17 cellular contexts compared by ENCODE assay signal in genomic region chrX:39327255-39327654, GRCh38.
DNase-seq lines count a peak whose midpoint lies in the region; ATAC-seq, FAIRE-seq and TF ChIP-seq lines count a peak whose summit lies in the region.
"Had no signal": no experiment of that assay in that cellular context is flagged by ENCODE, and none has a peak within 500 bp of the region (broad histone marks: within the 10 kb centered on the region; RNA-seq: fewer than 3 reads in every experiment).

No MANE protein-coding gene starts in this region.

- POLR2A ChIA-PET in activated CD4-positive, alpha-beta memory T cell treated with anti-CD3 and anti-CD28 coated beads, Interleukin-2, amount 10 ng/mL, durations not matched to agents 7 days and 5 days (lab: Charles Lee) = interaction anchor here (0.8 to 1.2 kb wide), 3 partner anchors 9 to 18 kb away, joined by 3 to 4 read pairs (median 3); no protein-coding TSS in a partner anchor
- POLR2A ChIA-PET in H1 (lab: Charles Lee; ENCODE audit: partially characterized antibody) = no interaction called here

- H3K79me1 ChIP-seq in H1 (ENCODE audit: low read depth, low read length) = no peaks in the 10 kb centered on the region

- WGBS in H1 (ENCODE audit: extremely low coverage in 1 of 2, insufficient coverage in 1 of 2, insufficient read length in 1 of 2, insufficient replicate concordance in 2 of 2, low coverage in 1 of 2, low lambda C conversion rate in 2 of 2, missing lambda C conversion rate in 1 of 2), 2 experiments = 64% methylated on average over 4 of the region's 7 CpGs; no CpG with 5 or more reads in 1 of the 2 experiments

- no peak overlapping the region for H3K14ac ChIP-seq in H1 (ENCODE audit: insufficient read length)

- no peak overlapping the region for H2BK12ac ChIP-seq in H1 (ENCODE audit: low read depth, low read length)

- no peak for FAIRE-seq in H1 (lab: Jason Lieb, UNC)

- peaks cover 30% of the 10 kb centered on the region for H3K4me1 Mint-ChIP-seq in activated naive CD4-positive, alpha-beta T cell treated with anti-CD3 and anti-CD28 coated beads, Interleukin-2, amount 10 ng/mL, durations not matched to agents 7 days and 5 days
- peaks cover 46% of the 10 kb centered on the region for H3K4me1 Mint-ChIP-seq in activated CD4-positive, alpha-beta memory T cell treated with anti-CD3 and anti-CD28 coated beads, Interleukin-2, amount 10 ng/mL, durations not matched to agents 7 days and 5 days
- peaks cover 65% of the 10 kb centered on the region for H3K4me1 Mint-ChIP-seq in stimulated activated naive CD8-positive, alpha-beta T cell treated with anti-CD3 and anti-CD28 coated beads, Interleukin-15, amount 100 ng/mL, for 72 hours
- H3K4me1 Mint-ChIP-seq: neural crest cell had no signal

- 0 out of 2 replicates have a peak overlapping the region, but pooled peaks have one; percentile 14 for H4K8ac ChIP-seq in H1 (ENCODE audit: extremely low read depth, insufficient read depth, low read length)

- H3K23me2 ChIP-seq in H1 (ENCODE audit: low read depth, low read length) = no peaks in the 10 kb centered on the region

- no peak overlapping the region for H2AFZ ChIP-seq in H1 (ENCODE audit: low read length)

- H3K4me3 ChIP-seq in H1 (ENCODE audit: extremely low read depth in 1 of 4, insufficient read depth in 2 of 4, low read depth in 3 of 4, low read length in 4 of 4) = no peak overlapping the region
- H3K4me3 ChIP-seq: right lobe of liver, SJCRH30 had no signal

- no peaks in the 10 kb centered on the region for H3K79me2 ChIP-seq in H1 (ENCODE audit: control insufficient read depth in 1 of 2, insufficient read depth in 2 of 2, low read length in 2 of 2)

- no peak overlapping the region for H3K27ac Mint-ChIP-seq in activated naive CD4-positive, alpha-beta T cell treated with anti-CD3 and anti-CD28 coated beads, Interleukin-2, amount 10 ng/mL, durations not matched to agents 7 days and 5 days
- H3K27ac Mint-ChIP-seq in activated CD4-positive, alpha-beta memory T cell treated with anti-CD3 and anti-CD28 coated beads, Interleukin-2, amount 10 ng/mL, durations not matched to agents 7 days and 5 days = peak overlapping the region; percentile 48
- peak overlapping the region; percentile 90 to 92 for H3K27ac Mint-ChIP-seq in stimulated activated naive CD8-positive, alpha-beta T cell treated with anti-CD3 and anti-CD28 coated beads, Interleukin-15, amount 100 ng/mL, for 72 hours
- H3K27ac Mint-ChIP-seq: endodermal cell, type B pancreatic cell had no signal

- no peak overlapping the region for H3K4me2 ChIP-seq in H1 (ENCODE audit: insufficient read depth in 1 of 2, low read depth in 2 of 2, low read length in 2 of 2)

- CTCF ChIA-PET in activated naive CD4-positive, alpha-beta T cell treated with anti-CD3 and anti-CD28 coated beads, Interleukin-2, amount 10 ng/mL, durations not matched to agents 7 days and 5 days (lab: Charles Lee) = no interaction called here
- CTCF ChIA-PET in activated CD4-positive, alpha-beta memory T cell treated with anti-CD3 and anti-CD28 coated beads, Interleukin-2, amount 10 ng/mL, durations not matched to agents 7 days and 5 days (lab: Charles Lee) = no interaction called here
- CTCF ChIA-PET in H1 (lab: Charles Lee; ENCODE audit: partially characterized antibody) = no interaction called here

- ATAC-seq in stimulated activated naive CD8-positive, alpha-beta T cell treated with anti-CD3 and anti-CD28 coated beads, Interleukin-15, amount 100 ng/mL, for 72 hours = peak; percentile 60
- ATAC-seq in GM19328 (IDR thresholded peaks at IDR 0.05; ENCODE audit: unreplicated experiment) = no peak
- ATAC-seq: right lobe of liver had no signal

- no peaks in the 10 kb centered on the region for H3K27me3 ChIP-seq in H1 (replicated peaks in 1 of 4; ENCODE audit: control insufficient read depth in 3 of 4, extremely low read depth in 1 of 4, insufficient read depth in 3 of 4, low read length in 3 of 4)
- H3K27me3 ChIP-seq: right lobe of liver, SJCRH30 had no signal

- no peaks in the 10 kb centered on the region for H4K20me1 ChIP-seq in H1 (replicated peaks in 1 of 2; ENCODE audit: control insufficient read depth in 1 of 2, insufficient read depth in 2 of 2, low read length in 2 of 2)

- no peak overlapping the region for H2BK20ac ChIP-seq in H1 (ENCODE audit: low read length)

- no peak overlapping the region for H3K18ac ChIP-seq in H1 (ENCODE audit: extremely low read depth, low read length)

- TF ChIP-seq EP300 in H1 (IDR thresholded peaks at IDR 0.05; ENCODE audit: borderline replicate concordance in 1 of 2, low read depth in 2 of 2, low read length in 2 of 2) = no peak

- H3K4me1 ChIP-seq in H1 (replicated peaks in 1 of 4; ENCODE audit: control insufficient read depth in 3 of 4, insufficient read depth in 4 of 4, low read length in 3 of 4) = no peaks in the 10 kb centered on the region
- H3K4me1 ChIP-seq: right lobe of liver, SJCRH30 had no signal

- no peak overlapping the region for H3K4me3 Mint-ChIP-seq in activated naive CD4-positive, alpha-beta T cell treated with anti-CD3 and anti-CD28 coated beads, Interleukin-2, amount 10 ng/mL, durations not matched to agents 7 days and 5 days
- no peak overlapping the region for H3K4me3 Mint-ChIP-seq in activated CD4-positive, alpha-beta memory T cell treated with anti-CD3 and anti-CD28 coated beads, Interleukin-2, amount 10 ng/mL, durations not matched to agents 7 days and 5 days
- H3K4me3 Mint-ChIP-seq in stimulated activated naive CD8-positive, alpha-beta T cell treated with anti-CD3 and anti-CD28 coated beads, Interleukin-15, amount 100 ng/mL, for 72 hours = peak overlapping the region; percentile 77 to 81
- H3K4me3 Mint-ChIP-seq: endodermal cell, neural crest cell, type B pancreatic cell had no signal

- no peak overlapping the region for H2BK15ac ChIP-seq in H1 (ENCODE audit: low read length)

- TF ChIP-seq RAD21 in H1 (IDR thresholded peaks at IDR 0.05 in 1 of 2, conservative IDR thresholded peaks at IDR 0.05 in 1 of 2; ENCODE audit: low read depth in 2 of 2, low read length in 2 of 2) = no peak

- H2BK5ac ChIP-seq in H1 (ENCODE audit: low read depth, low read length) = no peak overlapping the region

- no peak overlapping the region for H4K5ac ChIP-seq in H1 (ENCODE audit: insufficient read length, low read depth, low read length)

- peaks cover 2% of the 10 kb centered on the region for H3K36me3 Mint-ChIP-seq in activated naive CD4-positive, alpha-beta T cell treated with anti-CD3 and anti-CD28 coated beads, Interleukin-2, amount 10 ng/mL, durations not matched to agents 7 days and 5 days
- H3K36me3 Mint-ChIP-seq in activated CD4-positive, alpha-beta memory T cell treated with anti-CD3 and anti-CD28 coated beads, Interleukin-2, amount 10 ng/mL, durations not matched to agents 7 days and 5 days (ENCODE audit: low read depth) = no peaks in the 10 kb centered on the region
- H3K36me3 Mint-ChIP-seq: type B pancreatic cell had no signal

- no peaks in the 10 kb centered on the region for H3K9me3 ChIP-seq in H1 (ENCODE audit: insufficient read depth in 2 of 2, low read depth in 1 of 2, low read length in 1 of 2)
- H3K9me3 ChIP-seq: right lobe of liver, SJCRH30 had no signal

- H2AK5ac ChIP-seq in H1 (ENCODE audit: low read depth, low read length) = no peak overlapping the region

- TF ChIP-seq POLR2A in H1 (IDR thresholded peaks at IDR 0.05; ENCODE audit: control extremely low read depth in 1 of 2, low read depth in 2 of 2, low read length in 2 of 2) = no peak

- TF ChIP-seq CTCF in H1 (IDR thresholded peaks at IDR 0.05; ENCODE audit: control extremely low read depth in 1 of 3, insufficient read depth in 1 of 3, low read depth in 1 of 3, low read length in 3 of 3) = no peak

- H3K56ac ChIP-seq in H1 (replicated peaks; ENCODE audit: insufficient read length, low read depth, low read length) = no peak overlapping the region

- H2BK120ac ChIP-seq in H1 (replicated peaks; ENCODE audit: low read depth, low read length) = no peak overlapping the region

- no peaks in the 10 kb centered on the region for H3K27me3 Mint-ChIP-seq in activated naive CD4-positive, alpha-beta T cell treated with anti-CD3 and anti-CD28 coated beads, Interleukin-2, amount 10 ng/mL, durations not matched to agents 7 days and 5 days
- no peaks in the 10 kb centered on the region for H3K27me3 Mint-ChIP-seq in activated CD4-positive, alpha-beta memory T cell treated with anti-CD3 and anti-CD28 coated beads, Interleukin-2, amount 10 ng/mL, durations not matched to agents 7 days and 5 days
- no peaks in the 10 kb centered on the region for H3K27me3 Mint-ChIP-seq in stimulated activated naive CD8-positive, alpha-beta T cell treated with anti-CD3 and anti-CD28 coated beads, Interleukin-15, amount 100 ng/mL, for 72 hours
- H3K27me3 Mint-ChIP-seq: type B pancreatic cell had no signal

- H3K36me3 ChIP-seq in H1 (ENCODE audit: control insufficient read depth in 2 of 4, insufficient read depth in 4 of 4, low read length in 3 of 4) = no peaks in the 10 kb centered on the region
- H3K36me3 ChIP-seq: right lobe of liver, SJCRH30 had no signal

- peak; percentile 47 for DNase-seq in activated naive CD4-positive, alpha-beta T cell treated with Interleukin-2 at 50 U/mL for 16 hours
- DNase-seq in activated naive CD4-positive, alpha-beta T cell treated with anti-CD3 and anti-CD28 coated beads, Interleukin-2, amount 10 ng/mL, durations not matched to agents 7 days and 5 days = no peak
- DNase-seq in activated CD4-positive, alpha-beta memory T cell treated with anti-CD3 and anti-CD28 coated beads, Interleukin-2, amount 10 ng/mL, durations not matched to agents 7 days and 5 days = no peak
- DNase-seq in H1 (ENCODE audit: low read depth in 1 of 2, low spot score in 2 of 2) = no peak
- DNase-seq in stimulated activated naive CD8-positive, alpha-beta T cell treated with anti-CD3 and anti-CD28 coated beads, Interleukin-15, amount 100 ng/mL, for 72 hours = no peak
- DNase-seq in occipital lobe (lab: John Stamatoyannopoulos, UW) = no peak
- no peak for DNase-seq in mucosa of gallbladder (ENCODE audit: low spot score)
- DNase-seq: activated gamma-delta T cell treated with Interleukin-2 at 50 U/mL for 16 hours, DMS79 treated with DMSO at 0.1 percent for 48 hours, endodermal cell, foreskin melanocyte, NCI-H2171, right lobe of liver, SJCRH30 had no signal

- H3K23ac ChIP-seq in H1 (ENCODE audit: insufficient read length) = no peak overlapping the region

- H4K91ac ChIP-seq in H1 (replicated peaks; ENCODE audit: insufficient read length, low read length) = no peak overlapping the region

- no peak overlapping the region for H3K27ac ChIP-seq in H1 (ENCODE audit: low read depth, low read length)
- H3K27ac ChIP-seq: right lobe of liver had no signal

- H3K4ac ChIP-seq in H1 (replicated peaks; ENCODE audit: insufficient read length, low read depth, low read length) = no peak overlapping the region

- no peak overlapping the region for H3K9ac ChIP-seq in H1 (replicated peaks in 1 of 4; ENCODE audit: extremely low read depth in 1 of 4, low read depth in 3 of 4, low read length in 3 of 4)

- H3K9me3 Mint-ChIP-seq in activated naive CD4-positive, alpha-beta T cell treated with anti-CD3 and anti-CD28 coated beads, Interleukin-2, amount 10 ng/mL, durations not matched to agents 7 days and 5 days = peaks cover 1% of the 10 kb centered on the region
- H3K9me3 Mint-ChIP-seq in activated CD4-positive, alpha-beta memory T cell treated with anti-CD3 and anti-CD28 coated beads, Interleukin-2, amount 10 ng/mL, durations not matched to agents 7 days and 5 days = no peaks in the 10 kb centered on the region
- H3K9me3 Mint-ChIP-seq in stimulated activated naive CD8-positive, alpha-beta T cell treated with anti-CD3 and anti-CD28 coated beads, Interleukin-15, amount 100 ng/mL, for 72 hours = peaks cover 5 to 11% of the 10 kb centered on the region in 2 donors

Comparison
In these comparisons a context has a peak if more than half of its experiments do, and no peak if none do; other contexts are left out.
1. H3K4me3 Mint-ChIP-seq: peak in stimulated activated naive CD8-positive, alpha-beta T cell treated with anti-CD3 and anti-CD28 coated beads, Interleukin-15, amount 100 ng/mL, for 72 hours (2 of 2); none in activated naive CD4-positive, alpha-beta T cell treated with anti-CD3 and anti-CD28 coated beads, Interleukin-2, amount 10 ng/mL, durations not matched to agents 7 days and 5 days (single experiment) and activated CD4-positive, alpha-beta memory T cell treated with anti-CD3 and anti-CD28 coated beads, Interleukin-2, amount 10 ng/mL, durations not matched to agents 7 days and 5 days (single experiment).